ENCODE assay signal across 8 cellular contexts in genomic region chr22:11285116-11285838, GRCh38.
DNase-seq lines count a peak whose midpoint lies in the region; ATAC-seq and TF ChIP-seq lines count a peak whose summit lies in the region.
"Not testable (repeated sequence)": the region's sequence is repeated elsewhere in the genome, so short reads cannot be mapped to it uniquely, and the experiment has no call there.

No MANE protein-coding gene starts in this region.

- H3F3A ChIP-seq in SK-N-SH (replicated peaks; ENCODE audit: insufficient read depth) = not testable (repeated sequence)

- POLR2A ChIA-PET in SK-N-SH (lab: Yijun Ruan, JAX) = not testable (repeated sequence)

- TF ChIP-seq RAD21 in SK-N-SH (IDR thresholded peaks at IDR 0.05; ENCODE audit: low read length) = peak; percentile 47

- H3K9ac ChIP-seq in NT2/D1 (ENCODE audit: insufficient read length, low read depth); SK-N-SH: not testable (repeated sequence)

- H2AFZ ChIP-seq in SK-N-SH (ENCODE audit: low read depth); osteoblast (ENCODE audit: low read length): not testable (repeated sequence)

- peak; percentile 83 for TF ChIP-seq CTCF in 22Rv1 (IDR thresholded peaks at IDR 0.05)
- peak; percentile 5 for TF ChIP-seq CTCF in GM12864 (IDR thresholded peaks at IDR 0.05; ENCODE audit: low read depth, low read length, missing control alignments)
- TF ChIP-seq CTCF in SK-N-SH (IDR thresholded peaks at IDR 0.05) = peak; percentile 53
- TF ChIP-seq CTCF in foreskin keratinocyte (conservative IDR thresholded peaks at IDR 0.05) = peak; percentile 18
- not testable (repeated sequence) for TF ChIP-seq CTCF in osteoblast (IDR thresholded peaks at IDR 0.05; ENCODE audit: extremely low read depth, low read depth, low read length)

- H3K9me2 ChIP-seq in SK-N-SH = not testable (repeated sequence)

- not testable (repeated sequence) for H3K4me1 ChIP-seq in NT2/D1 (ENCODE audit: insufficient read depth, insufficient read length); SK-N-SH (ENCODE audit: control insufficient read depth in 1 of 2, insufficient read depth in 2 of 2, low read depth in 1 of 2, low read length in 1 of 2); foreskin keratinocyte; osteoblast (ENCODE audit: insufficient read depth, low read length)

- not testable (repeated sequence) for H3K4me3 ChIP-seq in GM12864 (ENCODE audit: low read depth, low read length); NT2/D1 (ENCODE audit: insufficient read length, low read depth); SK-N-SH (ENCODE audit: low read depth in 2 of 2, low read length in 1 of 2); osteoblast (ENCODE audit: insufficient read depth, low read length)

- not testable (repeated sequence) for H3K4me2 ChIP-seq in SK-N-SH; osteoblast (ENCODE audit: insufficient read depth, low read length)

- not testable (repeated sequence) for H4K20me1 ChIP-seq in SK-N-SH (ENCODE audit: insufficient read depth); osteoblast (ENCODE audit: insufficient read depth, low read length)

- H3K9me3 ChIP-seq in NT2/D1 (ENCODE audit: insufficient read depth, low read length) = peaks cover 14% of the 10 kb centered on the region; the same call in 1 of the 2 replicates
- H3K9me3 ChIP-seq in SK-N-SH; osteoblast (ENCODE audit: low read depth, low read length): not testable (repeated sequence)

- 3% methylated on average over 28 of the region's 32 CpGs for WGBS in SK-N-SH (ENCODE audit: low lambda C conversion rate)

- CTCF ChIA-PET in SK-N-SH (lab: Yijun Ruan, JAX) = interaction anchor here (1.0 kb wide), 1 partner anchor 42 kb away, joined by 4 read pairs; no protein-coding TSS in a partner anchor

- not testable (repeated sequence) for H3K79me2 ChIP-seq in SK-N-SH (ENCODE audit: insufficient read depth); osteoblast (ENCODE audit: insufficient read depth, low read length)

- H3K36me3 ChIP-seq in NT2/D1 (ENCODE audit: insufficient read depth, insufficient read length, low read length); SK-N-SH (replicated peaks in 1 of 2; ENCODE audit: control insufficient read depth in 1 of 2, insufficient read depth in 2 of 2, low read length in 1 of 2); osteoblast (ENCODE audit: insufficient read depth, low read length): not testable (repeated sequence)

- H3K27ac ChIP-seq in 22Rv1; SK-N-SH (ENCODE audit: low read depth in 2 of 2, low read length in 1 of 2); foreskin keratinocyte; osteoblast (ENCODE audit: low read depth, low read length): not testable (repeated sequence)

- not testable (repeated sequence) for DNase-seq in GM12864 (ENCODE audit: low read depth); foreskin keratinocyte
- DNase-seq in HT-29 (ENCODE audit: low spot score) (peak; percentile 39), NT2/D1 (ENCODE audit: low read depth, low spot score) (peak; percentile 62), SK-N-SH (peak; percentile 33), activated T-cell treated with anti-CD3 and anti-CD28 coated beads for 48 hours (ENCODE audit: low read depth) (peak; percentile 31), osteoblast (ENCODE audit: insufficient read length, low spot score, missing footprints) (peak; percentile 67)

- not testable (repeated sequence) for TF ChIP-seq EP300 in SK-N-SH (IDR thresholded peaks at IDR 0.05; ENCODE audit: borderline replicate concordance in 1 of 2, low read depth in 1 of 2, low read length in 1 of 2)

- not testable (repeated sequence) for H3K27me3 ChIP-seq in NT2/D1 (ENCODE audit: insufficient read depth, insufficient read length); SK-N-SH (ENCODE audit: insufficient read depth); foreskin keratinocyte; osteoblast (ENCODE audit: insufficient read depth, low read length)

- ATAC-seq in foreskin keratinocyte = not testable (repeated sequence)

TF ChIP-seq in SK-N-SH, 30 proteins besides CTCF, POLR2A, EP300 and RAD21:
- peak; percentile 19 for TF ChIP-seq SMC3 (IDR thresholded peaks at IDR 0.05; ENCODE audit: low read depth, low read length)
